In the genomic region with DNA sequence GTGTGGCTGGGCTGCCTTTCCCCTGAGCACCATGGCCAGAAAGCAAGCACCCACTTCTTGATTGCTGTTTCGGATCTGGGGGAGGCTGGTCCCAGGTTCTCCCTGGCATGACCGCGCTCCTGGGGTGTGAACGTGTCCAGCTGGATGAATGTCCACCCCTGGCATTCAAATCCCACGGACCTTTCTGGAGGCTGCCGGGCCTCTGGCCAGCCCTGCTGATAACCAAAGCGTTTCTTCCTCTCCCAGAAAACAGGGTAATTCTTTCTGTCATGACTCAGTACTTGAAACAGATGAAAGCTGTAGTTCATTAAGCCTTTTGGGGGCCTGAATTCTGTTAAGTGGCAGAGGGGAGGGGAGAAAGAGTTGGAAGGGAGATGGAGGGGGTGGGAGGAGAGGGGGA, we compare ENCODE assay signal across 14 cellular contexts.
DNase-seq lines count a peak whose midpoint lies in the region; ATAC-seq and TF ChIP-seq lines count a peak whose summit lies in the region.
"Had no signal": no experiment of that assay in that cellular context is flagged by ENCODE, and none has a peak within 500 bp of the region (broad histone marks: within the 10 kb centered on the region; RNA-seq: fewer than 3 reads in every experiment).

No MANE protein-coding gene starts in this region.

- H4K5ac ChIP-seq in IMR-90 (ENCODE audit: low read depth, low read length), result no peak overlapping the region; the same call in 1 of the 2 replicates

- no peak for TF ChIP-seq CTCF in AG04450 (IDR thresholded peaks at IDR 0.05; ENCODE audit: low read depth, low read length)
- TF ChIP-seq CTCF in IMR-90 (conservative IDR thresholded peaks at IDR 0.05; ENCODE audit: low read depth, low read length), result no peak
- no peak for TF ChIP-seq CTCF in fibroblast of mammary gland (conservative IDR thresholded peaks at IDR 0.05; ENCODE audit: control insufficient read depth, insufficient read depth, low read depth, low read length)

- H3K4ac ChIP-seq in IMR-90 (ENCODE audit: low read depth, low read length), result no peak overlapping the region

- H3K27me3 ChIP-seq in AG04450 (ENCODE audit: control insufficient read depth, insufficient read depth, low read length) (no peaks in the 10 kb centered on the region), IMR-90 (ENCODE audit: control insufficient read depth, insufficient read depth, low read length) (no peaks in the 10 kb centered on the region)

- in situ Hi-C loops in IMR-90 (cut with MboI; ENCODE audit: low sequenced_read_pairs), result no loop called here

- peak overlapping the region; percentile 0; the same call in 1 of the 2 replicates for H3K18ac ChIP-seq in IMR-90 (ENCODE audit: low read depth, low read length)

- H3K56ac ChIP-seq in IMR-90 (ENCODE audit: extremely low read depth, insufficient read depth, low read length), result no peak overlapping the region

- 0 out of 2 replicates have a peak, but pooled peaks cover 1% of the 10 kb centered on the region for H3K36me3 ChIP-seq in IMR-90 (ENCODE audit: control insufficient read depth, insufficient read depth, low read length)
- no peaks in the 10 kb centered on the region for H3K36me3 ChIP-seq in mesodermal cell (ENCODE audit: control insufficient read depth, insufficient read depth, low read length)
- H3K36me3 ChIP-seq: lower lobe of right lung, thoracic aorta had no signal

- H3K27ac ChIP-seq in AG04450 (ENCODE audit: low read depth, low read length) (peak overlapping the region; percentile 68), IMR-90 (ENCODE audit: insufficient read depth, low read length) (no peak overlapping the region; the same call in 1 of the 2 replicates), mesodermal cell (ENCODE audit: low read depth, low read length, severe bottlenecking) (peak overlapping the region; percentile 36)
- H3K27ac ChIP-seq: lower lobe of right lung, thoracic aorta had no signal

- H3K4me2 ChIP-seq in IMR-90 (ENCODE audit: low read depth, low read length), result peak overlapping the region; percentile 2; the same call in 1 of the 2 replicates

- H2AFZ ChIP-seq in IMR-90 (replicated peaks; ENCODE audit: low read length, poor library complexity), result no peak overlapping the region

- H3K4me3 ChIP-seq in AG04450 (ENCODE audit: low read depth, low read length), result no peak overlapping the region
- no peak overlapping the region for H3K4me3 ChIP-seq in IMR-90 (ENCODE audit: insufficient read depth, low read depth, low read length)
- no peak overlapping the region for H3K4me3 ChIP-seq in fibroblast of mammary gland (ENCODE audit: control insufficient read depth, low read depth, low read length)
- no peak overlapping the region for H3K4me3 ChIP-seq in mesodermal cell (ENCODE audit: extremely low read depth, insufficient read depth, low read length, poor library complexity, severe bottlenecking)
- H3K4me3 ChIP-seq: lower lobe of right lung, thoracic aorta had no signal

- H3K79me1 ChIP-seq in IMR-90 (ENCODE audit: low read depth in 1 of 2, low read length in 2 of 2), result no peaks in the 10 kb centered on the region

- H2BK20ac ChIP-seq in IMR-90 (ENCODE audit: low read depth, low read length), result no peak overlapping the region

- no peak overlapping the region for H3K23ac ChIP-seq in IMR-90 (ENCODE audit: low read depth, low read length)

- no TSS peak for BruUV-seq in IMR-90 (replicated peaks; lab: Mats Ljungman, UMichigan)

- DNase-seq in AG04450 (ENCODE audit: low read depth, low spot score) (peak; percentile 20), IMR-90 (peak; percentile 76), fibroblast of mammary gland (ENCODE audit: low read depth) (peak; percentile 67), HuH-7 (ENCODE audit: low spot score) (no peak), glomerular visceral epithelial cell (ENCODE audit: extremely low spot score) (no peak)
- DNase-seq in activated CD4-positive, alpha-beta T cell treated with anti-CD3 and anti-CD28 coated beads for 48 hours, result no peak
- DNase-seq: lower lobe of right lung, NCI-H1694, NCI-H69, nucleus accumbens had no signal

- no peak for TF ChIP-seq POLR2A in IMR-90 (IDR thresholded peaks at IDR 0.05; ENCODE audit: low read depth, low read length)

- H3K14ac ChIP-seq in IMR-90 (replicated peaks; ENCODE audit: low read depth, low read length), result no peak overlapping the region

- no peak overlapping the region for H2BK5ac ChIP-seq in IMR-90 (ENCODE audit: low read depth, low read length, poor library complexity, severe bottlenecking)

- no peak overlapping the region for H2BK120ac ChIP-seq in IMR-90 (ENCODE audit: low read depth, low read length)

- dilution Hi-C loops in IMR-90 (cut with HindIII; ENCODE audit: low sequenced_read_pairs, unreplicated experiment), result no loop called here

- peaks cover 12% of the 10 kb centered on the region for H3K4me1 ChIP-seq in IMR-90 (ENCODE audit: control insufficient read depth, insufficient read depth, low read length)
- H3K4me1 ChIP-seq in mesodermal cell (ENCODE audit: control insufficient read depth, insufficient read depth, low read length, poor library complexity, severe bottlenecking), result peaks cover 6% of the 10 kb centered on the region
- H3K4me1 ChIP-seq: lower lobe of right lung had no signal

- H4K8ac ChIP-seq in IMR-90 (ENCODE audit: low read depth in 2 of 2, low read length in 2 of 2), result no peak overlapping the region

- no peak overlapping the region for H4K91ac ChIP-seq in IMR-90 (ENCODE audit: insufficient read depth, low read depth, low read length)

- peaks cover 6% of the 10 kb centered on the region; the same call in 1 of the 2 replicates for H3K9me1 ChIP-seq in IMR-90 (ENCODE audit: insufficient read depth, low read length)

- POLR2A ChIA-PET in AG04450 (lab: Yijun Ruan, JAX), result interaction anchor here (0.6 kb wide), 1 partner anchor 35 kb away, joined by 3 read pairs; no protein-coding TSS in a partner anchor
- POLR2A ChIA-PET in IMR-90 (lab: Charles Lee; ENCODE audit: unreplicated experiment), result no interaction called here

- no peak for TF ChIP-seq RAD21 in IMR-90 (IDR thresholded peaks at IDR 0.05; ENCODE audit: low read length)

- no peak overlapping the region for H3K9ac ChIP-seq in IMR-90 (ENCODE audit: low read depth, low read length)

- H3K9me3 ChIP-seq in AG04450 (ENCODE audit: control insufficient read depth, insufficient read depth, low read length) (peaks cover 2% of the 10 kb centered on the region; the same call in 1 of the 2 replicates), IMR-90 (ENCODE audit: control insufficient read depth, insufficient read depth, low read length) (no peaks in the 10 kb centered on the region), mesodermal cell (ENCODE audit: control insufficient read depth, low read length) (no peaks in the 10 kb centered on the region)
- H3K9me3 ChIP-seq: lower lobe of right lung, thoracic aorta had no signal

- CTCF ChIA-PET in AG04450 (lab: Charles Lee) (interaction anchor here (1.1 kb wide), 1 partner anchor 10 kb away, joined by 5 read pairs; no protein-coding TSS in a partner anchor), IMR-90 (lab: Yijun Ruan, JAX) (interaction anchor here (0.8 kb wide), 1 partner anchor 10 kb away, joined by 3 read pairs; no protein-coding TSS in a partner anchor)

- intact Hi-C loops in IMR-90 (cut with micrococcal nuclease), result no loop called here

- ATAC-seq in IMR-90 (ENCODE audit: low read depth), result peak; percentile 82
- no peak for ATAC-seq in HG03520 (IDR thresholded peaks at IDR 0.05; ENCODE audit: unreplicated experiment)
- ATAC-seq: HCT116, lower lobe of right lung had no signal

- WGBS in IMR-90 (ENCODE audit: extremely low coverage in 2 of 2, insufficient read length in 1 of 2), 2 experiments, result 6% methylated on average over 3 of the region's 7 CpGs; no CpG with 5 or more reads in 1 of the 2 experiments
- WGBS in mesodermal cell (ENCODE audit: insufficient coverage in 2 of 2), 2 experiments, result 87 to 96% methylated on average over 4 to 7 of the region's 7 CpGs

- no peak overlapping the region for H2AK5ac ChIP-seq in IMR-90 (ENCODE audit: low read depth, low read length)

- no peaks in the 10 kb centered on the region for H4K20me1 ChIP-seq in IMR-90 (ENCODE audit: insufficient read depth, low read length)

- H2AK9ac ChIP-seq in IMR-90 (replicated peaks; ENCODE audit: low read depth, low read length, poor library complexity), result peak overlapping the region; percentile 48

- H2BK15ac ChIP-seq in IMR-90 (ENCODE audit: low read depth, low read length), result no peak overlapping the region

TF ChIP-seq in IMR-90, 13 proteins besides CTCF, POLR2A, EP300 and RAD21:
- TF ChIP-seq SMC3 (IDR thresholded peaks at IDR 0.05; ENCODE audit: low read depth, low read length), result no peak
- TF ChIP-seq MAZ (IDR thresholded peaks at IDR 0.05; ENCODE audit: borderline replicate concordance, low read depth, low read length), result no peak
- no peak for TF ChIP-seq MAFK (IDR thresholded peaks at IDR 0.05; ENCODE audit: low read depth, low read length)
- no peak for TF ChIP-seq RFX5 (IDR thresholded peaks at IDR 0.05; ENCODE audit: low read depth, low read length)
- TF ChIP-seq NFE2L2 (IDR thresholded peaks at IDR 0.05; ENCODE audit: low read depth, low read length), result no peak
- TF ChIP-seq CHD1 (IDR thresholded peaks at IDR 0.05; ENCODE audit: low read depth, low read length), result no peak
- TF ChIP-seq FOS (IDR thresholded peaks at IDR 0.05; ENCODE audit: low read depth, low read length), result no peak
- TF ChIP-seq, protein P1, sequence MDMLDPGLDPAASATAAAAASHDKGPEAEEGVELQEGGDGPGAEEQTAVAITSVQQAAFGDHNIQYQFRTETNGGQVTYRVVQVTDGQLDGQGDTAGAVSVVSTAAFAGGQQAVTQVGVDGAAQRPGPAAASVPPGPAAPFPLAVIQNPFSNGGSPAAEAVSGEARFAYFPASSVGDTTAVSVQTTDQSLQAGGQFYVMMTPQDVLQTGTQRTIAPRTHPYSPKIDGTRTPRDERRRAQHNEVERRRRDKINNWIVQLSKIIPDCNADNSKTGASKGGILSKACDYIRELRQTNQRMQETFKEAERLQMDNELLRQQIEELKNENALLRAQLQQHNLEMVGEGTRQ (IDR thresholded peaks at IDR 0.05; ENCODE audit: low read depth, low read length), result no peak
- TF ChIP-seq BHLHE40 (IDR thresholded peaks at IDR 0.05; ENCODE audit: low read depth, low read length), result peak; percentile 15; the same call in 1 of the 2 replicates

Comparison
In these comparisons a context has a peak if more than half of its experiments do, and no peak if none do; other contexts are left out.
1. DNase-seq: peak in AG04450 (single experiment), IMR-90 (single experiment) and fibroblast of mammary gland (single experiment); none in HuH-7 (single experiment), glomerular visceral epithelial cell (single experiment) and activated CD4-positive, alpha-beta T cell treated with anti-CD3 and anti-CD28 coated beads for 48 hours (single experiment).